ENCODE assay signal across 8 cellular contexts in genomic region chr10:29736325-29737208, GRCh38.
DNase-seq lines count a peak whose midpoint lies in the region; ATAC-seq and TF ChIP-seq lines count a peak whose summit lies in the region.

No MANE protein-coding gene starts in this region.

- ATAC-seq in upper lobe of left lung (ENCODE audit: low FRiP score in 2 of 2) = peak; percentile 65 to 81

- DNase-seq in Daoy (ENCODE audit: low read depth) = peak; percentile 65
- peak; percentile 23 for DNase-seq in NCI-H1092 treated with DMSO at 0.1 percent for 48 hours (lab: John Stamatoyannopoulos, UW)
- DNase-seq in activated T-cell treated with anti-CD3 and anti-CD28 coated beads, Interleukin-2, amount 50 U/mL, for 1 hour = peak; percentile 46
- DNase-seq in fibroblast of gingiva (ENCODE audit: low read depth) = peak; percentile 56
- peak; percentile 37 for DNase-seq in myocyte (ENCODE audit: low read depth)
- DNase-seq in upper lobe of left lung = peak; percentile 72 to 95
- DNase-seq in putamen (ENCODE audit: low spot score) = no peak
- no peak for DNase-seq in NK-92 treated with Interleukin-12 subunit alpha and Interleukin-12 subunit beta, amount 100 ng/mL, for 24 hours (lab: John Stamatoyannopoulos, UW)

- peaks cover 8 to 27% (median 13%) of the 10 kb centered on the region in 4 donors for H3K4me1 ChIP-seq in upper lobe of left lung

- no peaks in the 10 kb centered on the region for H3K36me3 ChIP-seq in upper lobe of left lung

- TF ChIP-seq CTCF in upper lobe of left lung (IDR thresholded peaks at IDR 0.05) = peak in 4 of 6 experiments; percentile 29 to 59 (median 44)

- no peaks in the 10 kb centered on the region for H3K9me3 ChIP-seq in upper lobe of left lung

- no peaks in the 10 kb centered on the region for H3K27me3 ChIP-seq in upper lobe of left lung

- WGBS in upper lobe of left lung, 2 donors = 0 to 1% methylated on average over 14 to 29 of the region's 85 CpGs

- peak overlapping the region; percentile 90 to 100 (median 95) for H3K27ac ChIP-seq in upper lobe of left lung

- peak overlapping the region; percentile 75 to 96 (median 80) for H3K4me3 ChIP-seq in upper lobe of left lung

- TF ChIP-seq EP300 in upper lobe of left lung (IDR thresholded peaks at IDR 0.05) = no peak

- TF ChIP-seq POLR2A in upper lobe of left lung (IDR thresholded peaks at IDR 0.05) = peak in 3 of 4 donors; percentile 22 to 68 (median 66)

Comparison
In these comparisons a context has a peak if more than half of its experiments do, and no peak if none do; other contexts are left out.
1. DNase-seq: peak in Daoy (single experiment), NCI-H1092 treated with DMSO at 0.1 percent for 48 hours (single experiment), activated T-cell treated with anti-CD3 and anti-CD28 coated beads, Interleukin-2, amount 50 U/mL, for 1 hour (single experiment), fibroblast of gingiva (single experiment), myocyte (single experiment) and upper lobe of left lung (2 of 2); none in putamen (single experiment) and NK-92 treated with Interleukin-12 subunit alpha and Interleukin-12 subunit beta, amount 100 ng/mL, for 24 hours (single experiment).